ENCODE assay signal across 15 cellular contexts in genomic region chr7:24970676-24971075, GRCh38. TPM values are rescaled to one million over a fixed set of nuclear protein-coding genes. Genes with fewer than 3 reads are reported as not detected.
A peak's percentile ranks its signal among the peaks of the same experiment; 100 is the strongest.
DNase-seq lines count a peak whose midpoint lies in the region; FAIRE-seq and TF ChIP-seq lines count a peak whose summit lies in the region.
"Had no signal": no experiment of that assay in that cellular context is flagged by ENCODE, and none has a peak within 500 bp of the region (broad histone marks: within the 10 kb centered on the region; RNA-seq: fewer than 3 reads in every experiment).

No MANE protein-coding gene starts in this region.

- POLR2A ChIA-PET in HEK293 (lab: Yijun Ruan, JAX) (interaction anchor here (1.1 kb wide), 1 partner anchor 9 kb away, joined by 3 read pairs; no protein-coding TSS in a partner anchor), Caco-2 (lab: Charles Lee) (no interaction called here)

- no peak overlapping the region for H3K4me3 ChIP-seq in HEK293 (ENCODE audit: low read depth, low read length)
- H3K4me3 ChIP-seq in astrocyte (ENCODE audit: insufficient read depth, low read depth, low read length): no peak overlapping the region
- H3K4me3 ChIP-seq in Caco-2 (ENCODE audit: low read depth, low read length): no peak overlapping the region
- H3K4me3 ChIP-seq: neural progenitor cell had no signal

- H3K27ac Mint-ChIP-seq in astrocyte (ENCODE audit: unreplicated experiment) (peak overlapping the region; percentile 100), Caco-2 (ENCODE audit: unreplicated experiment) (no peak overlapping the region), nephron progenitor cell (no peak overlapping the region)
- H3K27ac Mint-ChIP-seq: activated B cell treated with CpG ODN at 0.5 μM for 24 hours, neural progenitor cell had no signal

- H3K27ac ChIP-seq in HEK293 (ENCODE audit: extremely low read depth, low read depth, low read length) (peak overlapping the region; percentile 67), astrocyte (ENCODE audit: low read depth, low read length) (peak overlapping the region; percentile 98)
- H3K27ac ChIP-seq: neural progenitor cell had no signal

- H3K79me2 ChIP-seq in astrocyte (ENCODE audit: insufficient read depth, low read length): peaks cover 96% of the 10 kb centered on the region

- H3K9me3 Mint-ChIP-seq in astrocyte (ENCODE audit: unreplicated experiment) (no peaks in the 10 kb centered on the region), Caco-2 (ENCODE audit: unreplicated experiment) (no peaks in the 10 kb centered on the region), nephron progenitor cell (no peaks in the 10 kb centered on the region)
- H3K9me3 Mint-ChIP-seq: activated B cell treated with CpG ODN at 0.5 μM for 24 hours; activated T-helper 2 cell treated with anti-CD3 and anti-CD28 coated beads, Interferon-gamma antibody, Interleukin-2, Interleukin-4, amounts not matched to agents 10 μg/mL and 5 μg/mL and 100 μg/mL, durations not matched to agents 14 hours and 24 hours and 36 hours; neural progenitor cell had no signal

- H3K27me3 ChIP-seq in astrocyte (ENCODE audit: insufficient read depth, low read length) (no peaks in the 10 kb centered on the region), Caco-2 (replicated peaks; ENCODE audit: control insufficient read depth, insufficient read depth, low read length) (no peaks in the 10 kb centered on the region)
- H3K27me3 ChIP-seq: BE2C, neural progenitor cell had no signal

- H3K4me3 Mint-ChIP-seq in astrocyte (ENCODE audit: unreplicated experiment) (peak overlapping the region; percentile 47), Caco-2 (ENCODE audit: unreplicated experiment) (no peak overlapping the region), nephron progenitor cell (no peak overlapping the region)
- H3K4me3 Mint-ChIP-seq: activated B cell treated with CpG ODN at 0.5 μM for 24 hours, neural progenitor cell had no signal

- H3K9ac ChIP-seq in astrocyte (ENCODE audit: low read length): peak overlapping the region; percentile 82
- H3K9ac ChIP-seq: neural progenitor cell had no signal

- peaks cover 21% of the 10 kb centered on the region for H3K4me1 ChIP-seq in HEK293 (ENCODE audit: control insufficient read depth, insufficient read depth, low read length)
- peaks cover 42% of the 10 kb centered on the region for H3K4me1 ChIP-seq in astrocyte (ENCODE audit: insufficient read depth, low read length)
- peaks cover 38% of the 10 kb centered on the region for H3K4me1 ChIP-seq in Caco-2

- DNase-seq in A172 (ENCODE audit: low spot score) (peak; percentile 53), astrocyte (ENCODE audit: low read depth) (peak; percentile 81), islet precursor cell (peak; percentile 57), Caco-2 (no peak), NCI-H1417 (lab: John Stamatoyannopoulos, UW) (no peak), cerebellar nuclear complex (lab: John Stamatoyannopoulos, UW) (no peak), nephron progenitor cell (no peak)
- DNase-seq: activated B cell treated with CpG ODN at 0.5 μM for 24 hours, MM.1S, NCI-H345 had no signal

- peaks cover 4% of the 10 kb centered on the region for H4K20me1 ChIP-seq in astrocyte (ENCODE audit: insufficient read depth, low read length)

- CTCF ChIA-PET in HEK293 (lab: Yijun Ruan, JAX): interaction anchor here (1.9 kb wide), 1 partner anchor 159 kb away, joined by 5 read pairs; no protein-coding TSS in a partner anchor
- CTCF ChIA-PET in Caco-2 (lab: Charles Lee): interaction anchor here (2.2 kb wide), 1 partner anchor 9 kb away, joined by 7 read pairs; the partner anchor contains the start of gene OSBPL3

- no TSS peak for BruUV-seq in Caco-2 (replicated peaks; lab: Mats Ljungman, UMichigan)

- intact Hi-C loops in Caco-2 (cut with micrococcal nuclease; ENCODE audit: unreplicated experiment): no loop called here

- H3K36me3 Mint-ChIP-seq in astrocyte (ENCODE audit: low read depth, unreplicated experiment) (peaks cover 2% of the 10 kb centered on the region), Caco-2 (ENCODE audit: insufficient read depth, unreplicated experiment) (peaks cover 11% of the 10 kb centered on the region), nephron progenitor cell (ENCODE audit: low read depth) (no peaks in the 10 kb centered on the region)

- H3K4me1 Mint-ChIP-seq in astrocyte (ENCODE audit: low read depth, unreplicated experiment) (peaks cover 68% of the 10 kb centered on the region), Caco-2 (ENCODE audit: low read depth, unreplicated experiment) (peaks cover 48% of the 10 kb centered on the region), nephron progenitor cell (peaks cover 11% of the 10 kb centered on the region)

- no peak for FAIRE-seq in astrocyte (lab: Jason Lieb, UNC)
- FAIRE-seq: frontal cortex had no signal

- no peaks in the 10 kb centered on the region for H3K36me3 ChIP-seq in HEK293 (ENCODE audit: control insufficient read depth in 2 of 2, insufficient read depth in 1 of 2, low read length in 2 of 2)
- H3K36me3 ChIP-seq in astrocyte (ENCODE audit: insufficient read depth, low read length): no peaks in the 10 kb centered on the region
- no peaks in the 10 kb centered on the region for H3K36me3 ChIP-seq in Caco-2 (ENCODE audit: control insufficient read depth, insufficient read depth, low read length)
- H3K36me3 ChIP-seq: BE2C, neural progenitor cell had no signal

- H3K4me2 ChIP-seq in astrocyte (ENCODE audit: low read length): peak overlapping the region; percentile 68
- H3K4me2 ChIP-seq: neural progenitor cell had no signal

- H3K9me3 ChIP-seq in HEK293 (ENCODE audit: control insufficient read depth, insufficient read depth, low read depth, low read length) (no peaks in the 10 kb centered on the region), astrocyte (ENCODE audit: insufficient read depth, low read depth, low read length) (no peaks in the 10 kb centered on the region), Caco-2 (no peaks in the 10 kb centered on the region)
- H3K9me3 ChIP-seq: BE2C had no signal

- H3K27me3 Mint-ChIP-seq in astrocyte (ENCODE audit: low read depth, unreplicated experiment) (no peaks in the 10 kb centered on the region), Caco-2 (ENCODE audit: insufficient read depth, unreplicated experiment) (no peaks in the 10 kb centered on the region), nephron progenitor cell (ENCODE audit: low read depth, poor library complexity) (peaks cover 7% of the 10 kb centered on the region)
- H3K27me3 Mint-ChIP-seq: activated B cell treated with CpG ODN at 0.5 μM for 24 hours had no signal

- no peak for TF ChIP-seq CTCF in HEK293 (tag by site-specific recombination; IDR thresholded peaks at IDR 0.05)
- TF ChIP-seq CTCF in astrocyte (IDR thresholded peaks at IDR 0.05; ENCODE audit: insufficient read depth, low read depth, low read length): no peak
- no peak for TF ChIP-seq CTCF in Caco-2 (IDR thresholded peaks at IDR 0.05; ENCODE audit: insufficient read depth in 1 of 2, low read depth in 1 of 2, low read length in 1 of 2, severe bottlenecking in 1 of 2, unreplicated experiment in 1 of 2)
- no peak for TF ChIP-seq CTCF in nephron progenitor cell (IDR thresholded peaks at IDR 0.05)

- H2AFZ ChIP-seq in astrocyte (ENCODE audit: low read depth, low read length): no peak overlapping the region
- H2AFZ ChIP-seq: neural progenitor cell had no signal

TF ChIP-seq in HEK293, 187 proteins besides CTCF, POLR2A, EP300 and RAD21 (continues in another document):
- no peak for TF ChIP-seq ZBTB20 (tag by site-specific recombination; IDR thresholded peaks at IDR 0.05)
- no peak for TF ChIP-seq ZSCAN5A (tag by site-specific recombination; IDR thresholded peaks at IDR 0.05)
- TF ChIP-seq ZNF677 (tag by site-specific recombination; IDR thresholded peaks at IDR 0.05): no peak
- no peak for TF ChIP-seq ZNF426 (tag by site-specific recombination; IDR thresholded peaks at IDR 0.05)
- no peak for TF ChIP-seq ZNF433 (tag by site-specific recombination; IDR thresholded peaks at IDR 0.05; ENCODE audit: low read depth)
- no peak for TF ChIP-seq ZSCAN18 (tag by site-specific recombination; IDR thresholded peaks at IDR 0.05)
- TF ChIP-seq SP2 (tag by site-specific recombination; IDR thresholded peaks at IDR 0.05): no peak
- no peak for TF ChIP-seq SP7 (tag by site-specific recombination; IDR thresholded peaks at IDR 0.05)
- no peak for TF ChIP-seq ZNF175 (tag by site-specific recombination; IDR thresholded peaks at IDR 0.05)
- no peak for TF ChIP-seq ZNF2 (tag by site-specific recombination; IDR thresholded peaks at IDR 0.05)
- no peak for TF ChIP-seq ZNF558 (tag by site-specific recombination; IDR thresholded peaks at IDR 0.05)
- TF ChIP-seq ZNF664 (tag by site-specific recombination; IDR thresholded peaks at IDR 0.05): no peak
- no peak for TF ChIP-seq ZNF473 (tag by site-specific recombination; IDR thresholded peaks at IDR 0.05)
- TF ChIP-seq ZNF768 (tag by site-specific recombination; IDR thresholded peaks at IDR 0.05): no peak
- TF ChIP-seq ZFHX2 (tag by site-specific recombination; conservative IDR thresholded peaks at IDR 0.05): no peak
- TF ChIP-seq ZNF423 (tag by site-specific recombination; IDR thresholded peaks at IDR 0.05): no peak
- TF ChIP-seq ZNF391 (tag by site-specific recombination; IDR thresholded peaks at IDR 0.05; ENCODE audit: borderline replicate concordance, low read depth): no peak

RNA-seq across cellular contexts. Expression of gene OSBPL3, which starts 9.3 kb away (rescaled TPM):
- 17.5 and 19.1 TPM in 2 replicates for total RNA-seq in A172 (2014; rRNA removed; shearing (Covaris generic))
- total RNA-seq in astrocyte: 51.6 and 62.9 TPM in 2 replicates
- 43.9 and 45.1 TPM in 2 replicates for total RNA-seq in Caco-2 (2022)

Comparison
In these comparisons a context has a peak if more than half of its experiments do, and no peak if none do; other contexts are left out.
1. DNase-seq: peak in A172 (single experiment), astrocyte (single experiment) and islet precursor cell (single experiment); none in Caco-2 (0 of 2), NCI-H1417 (0 of 3), cerebellar nuclear complex (0 of 2) and nephron progenitor cell (single experiment).